Comparison of ENCODE assay signal across 1 cellular context in genomic region chr4:182339246-182339645, GRCh38.
TF ChIP-seq lines count a peak whose summit lies in the region.

No MANE protein-coding gene starts in this region.

TF ChIP-seq in HEK293T, 16 proteins besides CTCF, POLR2A, EP300 and RAD21 (continued from another document):
- no peak for TF ChIP-seq ARNT (IDR thresholded peaks at IDR 0.05)
